ENCODE assay signal across 2 cellular contexts in genomic region chr6:132446842-132447241, GRCh38.
A peak's percentile ranks its signal among the peaks of the same experiment; 100 is the strongest.
TF ChIP-seq lines count a peak whose summit lies in the region.

No MANE protein-coding gene starts in this region.

TF ChIP-seq in A549, 52 proteins besides CTCF, POLR2A, EP300 and RAD21:
- TF ChIP-seq MAFK (IDR thresholded peaks at IDR 0.05; ENCODE audit: partially characterized antibody) (peak; percentile 75), BCL3 (IDR thresholded peaks at IDR 0.05) (no peak)

TF ChIP-seq in K562, 482 proteins besides CTCF, POLR2A, EP300 and RAD21 (continued from another document):
- TF ChIP-seq MAFK (IDR thresholded peaks at IDR 0.05; ENCODE audit: low read length) (peak; percentile 39; the same call in 1 of the 2 replicates), MAFF (IDR thresholded peaks at IDR 0.05; ENCODE audit: low read length) (peak; percentile 47; the same call in 1 of the 2 replicates), C11orf30 (IDR thresholded peaks at IDR 0.05; ENCODE audit: low read depth) (peak; percentile 49; the same call in 1 of the 2 replicates), ZNF316 (IDR thresholded peaks at IDR 0.05) (peak; percentile 78), MAFG (tag; conservative IDR thresholded peaks at IDR 0.05) (peak; percentile 48)
